ENCODE assay signal across 11 cellular contexts in genomic region chr11:70517996-70518907, GRCh38.
A peak's percentile ranks its signal among the peaks of the same experiment; 100 is the strongest.
DNase-seq lines count a peak whose midpoint lies in the region; TF ChIP-seq lines count a peak whose summit lies in the region.
"Had no signal": no experiment of that assay in that cellular context is flagged by ENCODE, and none has a peak within 500 bp of the region (broad histone marks: within the 10 kb centered on the region; RNA-seq: fewer than 3 reads in every experiment).

No MANE protein-coding gene starts in this region.

- no peak overlapping the region for H2AFZ ChIP-seq in osteoblast (ENCODE audit: low read length)

- no peaks in the 10 kb centered on the region for H3K4me1 ChIP-seq in osteoblast (ENCODE audit: insufficient read depth, low read length)

- H3K9me3 Mint-ChIP-seq in chondrocyte (ENCODE audit: low read depth), result peaks cover 11% of the 10 kb centered on the region

- no peaks in the 10 kb centered on the region for H3K79me2 ChIP-seq in osteoblast (ENCODE audit: insufficient read depth, low read length)

- H3K4me1 Mint-ChIP-seq in chondrocyte (ENCODE audit: low read depth), result no peaks in the 10 kb centered on the region

- no peak overlapping the region for H3K4me3 ChIP-seq in osteoblast (ENCODE audit: insufficient read depth, low read length)

- DNase-seq in EL (peak; percentile 69), NCI-H2107 (lab: John Stamatoyannopoulos, UW) (peak; percentile 49), chondrocyte (ENCODE audit: low spot score) (peak; percentile 77), osteoblast (ENCODE audit: insufficient read length, low spot score, missing footprints) (peak; percentile 96), T-helper 1 cell (no peak), NCI-H2227 treated with DMSO at 0.1 percent for 48 hours (lab: John Stamatoyannopoulos, UW) (no peak), NCI-H187 treated with DMSO at 0.1 percent for 48 hours (lab: John Stamatoyannopoulos, UW) (no peak)
- DNase-seq in effector CD8-positive, alpha-beta T cell (lab: John Stamatoyannopoulos, UW), result no peak
- DNase-seq: activated naive CD8-positive, alpha-beta T cell treated with anti-CD3 and anti-CD28 coated beads, Interleukin-2, amount 10 ng/mL, durations not matched to agents 7 days and 5 days; KBM-7; NCI-H345 had no signal

- H4K20me1 ChIP-seq in osteoblast (ENCODE audit: insufficient read depth, low read length), result no peaks in the 10 kb centered on the region

- H3K36me3 ChIP-seq in osteoblast (ENCODE audit: insufficient read depth, low read length), result no peaks in the 10 kb centered on the region

- H3K27ac Mint-ChIP-seq in chondrocyte (ENCODE audit: unreplicated experiment), result no peak overlapping the region
- H3K27ac Mint-ChIP-seq: activated naive CD8-positive, alpha-beta T cell treated with anti-CD3 and anti-CD28 coated beads, Interleukin-2, amount 10 ng/mL, durations not matched to agents 7 days and 5 days had no signal

- no peaks in the 10 kb centered on the region for H3K36me3 Mint-ChIP-seq in chondrocyte (ENCODE audit: low read depth)
- H3K36me3 Mint-ChIP-seq: activated naive CD8-positive, alpha-beta T cell treated with anti-CD3 and anti-CD28 coated beads, Interleukin-2, amount 10 ng/mL, durations not matched to agents 7 days and 5 days had no signal

- TF ChIP-seq CTCF in chondrocyte (IDR thresholded peaks at IDR 0.05) (no peak), osteoblast (IDR thresholded peaks at IDR 0.05; ENCODE audit: extremely low read depth, low read depth, low read length) (no peak)

- peaks cover 33% of the 10 kb centered on the region for H3K27me3 Mint-ChIP-seq in chondrocyte (ENCODE audit: low read depth)

- no peak overlapping the region for H3K27ac ChIP-seq in osteoblast (ENCODE audit: low read depth, low read length)

- peaks cover 44% of the 10 kb centered on the region for H3K27me3 ChIP-seq in osteoblast (ENCODE audit: insufficient read depth, low read length)

- H3K4me3 Mint-ChIP-seq in chondrocyte (ENCODE audit: unreplicated experiment), result no peak overlapping the region
- H3K4me3 Mint-ChIP-seq: activated naive CD8-positive, alpha-beta T cell treated with anti-CD3 and anti-CD28 coated beads, Interleukin-2, amount 10 ng/mL, durations not matched to agents 7 days and 5 days had no signal

- no peak overlapping the region for H3K4me2 ChIP-seq in osteoblast (ENCODE audit: insufficient read depth, low read length)

- no peaks in the 10 kb centered on the region for H3K9me3 ChIP-seq in osteoblast (ENCODE audit: low read depth, low read length)

Comparison
In these comparisons a context has a peak if more than half of its experiments do, and no peak if none do; other contexts are left out.
1. DNase-seq: peak in EL (single experiment), NCI-H2107 (single experiment), chondrocyte (single experiment) and osteoblast (single experiment); none in T-helper 1 cell (0 of 5), NCI-H2227 treated with DMSO at 0.1 percent for 48 hours (single experiment), NCI-H187 treated with DMSO at 0.1 percent for 48 hours (single experiment) and effector CD8-positive, alpha-beta T cell (single experiment).